ENCODE assay signal across 8 cellular contexts in the genomic region with DNA sequence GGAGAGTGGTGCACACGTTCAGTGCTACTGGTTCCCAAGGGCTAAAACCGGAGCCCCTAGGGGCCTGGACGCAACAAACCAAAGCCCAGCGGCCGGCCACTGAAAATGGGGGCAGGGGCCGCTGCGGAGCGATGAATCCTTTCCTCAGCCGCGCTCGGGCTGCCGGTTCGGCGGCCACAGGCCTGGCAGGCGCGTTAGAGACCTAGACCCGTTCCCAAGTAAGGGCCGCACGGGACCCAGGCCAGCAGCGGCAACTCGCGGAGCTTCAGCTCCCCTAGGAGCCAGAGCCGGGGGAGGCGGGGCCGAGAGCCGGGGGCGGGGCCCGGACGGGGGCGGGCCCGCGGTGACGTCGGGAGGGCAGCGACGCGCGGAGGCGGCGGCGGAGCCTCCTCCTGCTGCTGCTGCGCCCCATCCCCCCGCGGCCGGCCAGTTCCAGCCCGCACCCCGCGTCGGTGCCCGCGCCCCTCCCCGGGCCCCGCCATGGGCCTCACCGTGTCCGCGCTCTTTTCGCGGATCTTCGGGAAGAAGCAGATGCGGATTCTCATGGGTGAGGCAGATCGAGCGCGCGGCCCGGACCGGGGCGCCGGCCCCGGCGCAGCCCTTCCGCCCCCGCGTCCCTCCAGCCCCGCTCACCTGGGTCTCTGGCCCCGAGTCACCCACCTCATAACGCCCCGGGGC. TPM values are rescaled to one million over a fixed set of nuclear protein-coding genes. Genes with fewer than 3 reads are reported as not detected.
A peak's percentile ranks its signal among the peaks of the same experiment; 100 is the strongest.
DNase-seq lines count a peak whose midpoint lies in the region; ATAC-seq and TF ChIP-seq lines count a peak whose summit lies in the region.

Gene ARF5 (plus strand): TSS at position 393 of the 678 bp plus-strand sequence. CDS start 88 bp downstream, at position 481.

- DNase-seq in A673 (ENCODE audit: low spot score) (peak; percentile 90), NCI-H2196 (lab: John Stamatoyannopoulos, UW; ENCODE audit: unreplicated experiment) (peak; percentile 88), WTC11 (ENCODE audit: low spot score) (peak; percentile 91), cardiac fibroblast (ENCODE audit: low read depth in 2 of 2) (peak; percentile 76 to 88), immature natural killer cell (peak; percentile 81 to 88 (median 86)), spleen (peak; percentile 98)

- ATAC-seq in GM18861 (IDR thresholded peaks at IDR 0.05; ENCODE audit: unreplicated experiment) (peak; percentile 63), HG03095 (IDR thresholded peaks at IDR 0.05; ENCODE audit: unreplicated experiment) (peak; percentile 81), WTC11 (peak; percentile 65)

- no TSS peak for BruUV-seq in A673 (replicated peaks; lab: Mats Ljungman, UMichigan)

- H3K4me1 ChIP-seq in A673 (ENCODE audit: insufficient read depth, low read length, poor library complexity, severe bottlenecking) (peaks cover 17% of the 10 kb centered on the region), spleen (peaks cover 27 to 71% (median 50%) of the 10 kb centered on the region in 6 donors)

- CTCF ChIA-PET in A673 (lab: Charles Lee) (interaction anchor here (0.8 to 1.2 kb wide), 2 partner anchors 622 to 690 kb away, joined by 3 to 6 read pairs; no protein-coding TSS in a partner anchor), WTC11 (lab: Charles Lee) (interaction anchor here (0.9 to 2.8 kb wide), 16 partner anchors 10 to 622 kb away, joined by 3 to 43 read pairs (median 5); partner anchors contain the start of gene PAX4)

- peak in 2 of 3 donors; percentile 24 to 62 for TF ChIP-seq POLR2A in spleen (IDR thresholded peaks at IDR 0.05)

- POLR2A ChIA-PET in A673 (lab: Charles Lee; ENCODE audit: low non-redundant PET) (interaction anchor here (0.7 kb wide), 1 partner anchor 27 kb away, joined by 3 read pairs; no protein-coding TSS in a partner anchor), WTC11 (lab: Charles Lee) (interaction anchor here (1.0 to 2.9 kb wide), 3 partner anchors 32 to 63 kb away, joined by 5 to 9 read pairs (median 5); no protein-coding TSS in a partner anchor)

- TF ChIP-seq CTCF in A673 (conservative IDR thresholded peaks at IDR 0.05; ENCODE audit: low read depth, low read length) (no peak), WTC11 (IDR thresholded peaks at IDR 0.05) (no peak), cardiac fibroblast (IDR thresholded peaks at IDR 0.05; ENCODE audit: low read depth, low read length) (no peak), spleen (IDR thresholded peaks at IDR 0.05 in 8 of 11, conservative IDR thresholded peaks at IDR 0.05 in 3 of 11) (no peak)

- H3K27me3 Mint-ChIP-seq in WTC11 (ENCODE audit: low read depth) (peaks cover 24% of the 10 kb centered on the region), immature natural killer cell (ENCODE audit: low read depth in 3 of 3) (peaks cover 0 to 5% (median 1%) of the 10 kb centered on the region in 3 donors)

- no peaks in the 10 kb centered on the region for H3K27me3 ChIP-seq in A673 (replicated peaks; ENCODE audit: insufficient read depth, low read depth, low read length, poor library complexity)
- no peaks in the 10 kb centered on the region for H3K27me3 ChIP-seq in spleen (replicated peaks in 1 of 7)

- intact Hi-C loops in A673 (cut with micrococcal nuclease; ENCODE audit: unreplicated experiment) (loop anchor here (5.0 kb wide), 2 partner anchors 241 to 619 kb away; no protein-coding TSS in a partner anchor), spleen (cut with DNase I; ENCODE audit: low total_unique reads) (loop anchor here (5.0 to 10.0 kb wide), 3 partner anchors 64 to 617 kb away; partner anchors contain the start of genes SND1 and ZNF800)

- H3K9me3 ChIP-seq in A673 (ENCODE audit: low read depth, low read length, poor library complexity, severe bottlenecking) (no peaks in the 10 kb centered on the region), spleen (no peaks in the 10 kb centered on the region)

- H3K9me3 Mint-ChIP-seq in WTC11 (no peaks in the 10 kb centered on the region), immature natural killer cell (no peaks in the 10 kb centered on the region)

- H3K4me3 Mint-ChIP-seq in WTC11 (peak within 1 kb of the TSS; percentile 96), immature natural killer cell (peak within 1 kb of the TSS; percentile 95 to 99 (median 96))

- 0 to 1% (median 1%) methylated on average over 9 to 77 of the region's 77 CpGs for WGBS in spleen, 5 donors

- H3K27ac ChIP-seq in A673 (ENCODE audit: low read depth, low read length, poor library complexity, severe bottlenecking) (peak within 1 kb of the TSS; percentile 85), spleen (peak within 1 kb of the TSS; percentile 77 to 97 (median 88))

- peaks cover 33% of the 10 kb centered on the region for H3K4me1 Mint-ChIP-seq in WTC11
- H3K4me1 Mint-ChIP-seq in immature natural killer cell, result peaks cover 55 to 56% of the 10 kb centered on the region in 2 donors

- H3K4me3 ChIP-seq in A673 (ENCODE audit: low read depth, low read length, poor library complexity, severe bottlenecking) (peak within 1 kb of the TSS; percentile 92), cardiac fibroblast (replicated peaks in 1 of 2; ENCODE audit: low read depth in 2 of 2, low read length in 2 of 2) (peak within 1 kb of the TSS; percentile 88 to 90), spleen (peak within 1 kb of the TSS; percentile 73 to 99 (median 90))

- peaks cover 27% of the 10 kb centered on the region for H3K36me3 Mint-ChIP-seq in WTC11
- H3K36me3 Mint-ChIP-seq in immature natural killer cell, result peaks cover 5 to 18% (median 10%) of the 10 kb centered on the region in 3 donors

- H3K27ac Mint-ChIP-seq in WTC11, result peak within 1 kb of the TSS; percentile 97
- peak within 1 kb of the TSS; percentile 82 to 97 (median 94) for H3K27ac Mint-ChIP-seq in immature natural killer cell

- H3K36me3 ChIP-seq in A673 (ENCODE audit: insufficient read depth, low read length, poor library complexity, severe bottlenecking) (peaks cover 20% of the 10 kb centered on the region), spleen (peaks cover 4 to 41% (median 18%) of the 10 kb centered on the region in 6 donors)

TF ChIP-seq in WTC11, 78 proteins besides CTCF, POLR2A, EP300 and RAD21 (continues in another document):
- TF ChIP-seq, protein P1, sequence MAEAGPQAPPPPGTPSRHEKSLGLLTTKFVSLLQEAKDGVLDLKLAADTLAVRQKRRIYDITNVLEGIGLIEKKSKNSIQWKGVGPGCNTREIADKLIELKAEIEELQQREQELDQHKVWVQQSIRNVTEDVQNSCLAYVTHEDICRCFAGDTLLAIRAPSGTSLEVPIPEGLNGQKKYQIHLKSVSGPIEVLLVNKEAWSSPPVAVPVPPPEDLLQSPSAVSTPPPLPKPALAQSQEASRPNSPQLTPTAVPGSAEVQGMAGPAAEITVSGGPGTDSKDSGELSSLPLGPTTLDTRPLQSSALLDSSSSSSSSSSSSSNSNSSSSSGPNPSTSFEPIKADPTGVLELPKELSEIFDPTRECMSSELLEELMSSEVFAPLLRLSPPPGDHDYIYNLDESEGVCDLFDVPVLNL (CRISPR knock-in tag; IDR thresholded peaks at IDR 0.05; ENCODE audit: borderline replicate concordance, low read depth), result 0 out of 2 replicates have a peak, but pooled peaks have one; percentile 15
- TF ChIP-seq, protein P2, sequence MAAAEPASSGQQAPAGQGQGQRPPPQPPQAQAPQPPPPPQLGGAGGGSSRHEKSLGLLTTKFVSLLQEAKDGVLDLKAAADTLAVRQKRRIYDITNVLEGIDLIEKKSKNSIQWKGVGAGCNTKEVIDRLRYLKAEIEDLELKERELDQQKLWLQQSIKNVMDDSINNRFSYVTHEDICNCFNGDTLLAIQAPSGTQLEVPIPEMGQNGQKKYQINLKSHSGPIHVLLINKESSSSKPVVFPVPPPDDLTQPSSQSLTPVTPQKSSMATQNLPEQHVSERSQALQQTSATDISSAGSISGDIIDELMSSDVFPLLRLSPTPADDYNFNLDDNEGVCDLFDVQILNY (CRISPR knock-in tag; IDR thresholded peaks at IDR 0.05), result peak; percentile 48; the same call in 1 of the 2 replicates
- TF ChIP-seq, protein P3, sequence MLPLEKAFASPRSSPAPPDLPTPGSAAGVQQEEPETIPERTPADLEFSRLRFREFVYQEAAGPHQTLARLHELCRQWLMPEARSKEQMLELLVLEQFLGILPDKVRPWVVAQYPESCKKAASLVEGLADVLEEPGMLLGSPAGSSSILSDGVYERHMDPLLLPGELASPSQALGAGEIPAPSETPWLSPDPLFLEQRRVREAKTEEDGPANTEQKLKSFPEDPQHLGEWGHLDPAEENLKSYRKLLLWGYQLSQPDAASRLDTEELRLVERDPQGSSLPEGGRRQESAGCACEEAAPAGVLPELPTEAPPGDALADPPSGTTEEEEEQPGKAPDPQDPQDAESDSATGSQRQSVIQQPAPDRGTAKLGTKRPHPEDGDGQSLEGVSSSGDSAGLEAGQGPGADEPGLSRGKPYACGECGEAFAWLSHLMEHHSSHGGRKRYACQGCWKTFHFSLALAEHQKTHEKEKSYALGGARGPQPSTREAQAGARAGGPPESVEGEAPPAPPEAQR (CRISPR knock-in tag; IDR thresholded peaks at IDR 0.05), result no peak
- TF ChIP-seq MXD4 (CRISPR knock-in tag; IDR thresholded peaks at IDR 0.05; ENCODE audit: borderline replicate concordance), result no peak
- TF ChIP-seq, protein P4, sequence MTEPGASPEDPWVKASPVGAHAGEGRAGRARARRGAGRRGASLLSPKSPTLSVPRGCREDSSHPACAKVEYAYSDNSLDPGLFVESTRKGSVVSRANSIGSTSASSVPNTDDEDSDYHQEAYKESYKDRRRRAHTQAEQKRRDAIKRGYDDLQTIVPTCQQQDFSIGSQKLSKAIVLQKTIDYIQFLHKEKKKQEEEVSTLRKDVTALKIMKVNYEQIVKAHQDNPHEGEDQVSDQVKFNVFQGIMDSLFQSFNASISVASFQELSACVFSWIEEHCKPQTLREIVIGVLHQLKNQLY (CRISPR knock-in tag; IDR thresholded peaks at IDR 0.05), result 0 out of 2 replicates have a peak, but pooled peaks have one; percentile 16
- TF ChIP-seq FOXP4 (CRISPR knock-in tag; IDR thresholded peaks at IDR 0.05), result peak; percentile 5; the same call in 1 of the 2 replicates

RNA-seq across cellular contexts. Expression of gene ARF5, which starts in this region (rescaled TPM):
- 83.5 and 96.9 TPM in 2 replicates for total RNA-seq in A673 (2021)
- total RNA-seq in WTC11 (2021), result 167 to 173 TPM (median 171 TPM) in 3 replicates
- polyA plus RNA-seq in immature natural killer cell, result 100 to 1,000 TPM; 213 to 272 (median 263) TPM
- total RNA-seq in spleen, result 100 to 1,000 TPM in 4 of 7 donors, 10 to 100 TPM in 3; 79.5 to 173 (median 104) TPM
- polyA plus RNA-seq in spleen, result 100 to 1,000 TPM; 137 to 197 (median 158) TPM

Comparison
In these comparisons a context has a peak if more than half of its experiments do, and no peak if none do; other contexts are left out.
1. Peak in every context shown above with its lines: DNase-seq, ATAC-seq, H3K4me3 ChIP-seq and H3K27ac ChIP-seq.